8 cellular contexts compared by ENCODE assay signal in the genomic region with DNA sequence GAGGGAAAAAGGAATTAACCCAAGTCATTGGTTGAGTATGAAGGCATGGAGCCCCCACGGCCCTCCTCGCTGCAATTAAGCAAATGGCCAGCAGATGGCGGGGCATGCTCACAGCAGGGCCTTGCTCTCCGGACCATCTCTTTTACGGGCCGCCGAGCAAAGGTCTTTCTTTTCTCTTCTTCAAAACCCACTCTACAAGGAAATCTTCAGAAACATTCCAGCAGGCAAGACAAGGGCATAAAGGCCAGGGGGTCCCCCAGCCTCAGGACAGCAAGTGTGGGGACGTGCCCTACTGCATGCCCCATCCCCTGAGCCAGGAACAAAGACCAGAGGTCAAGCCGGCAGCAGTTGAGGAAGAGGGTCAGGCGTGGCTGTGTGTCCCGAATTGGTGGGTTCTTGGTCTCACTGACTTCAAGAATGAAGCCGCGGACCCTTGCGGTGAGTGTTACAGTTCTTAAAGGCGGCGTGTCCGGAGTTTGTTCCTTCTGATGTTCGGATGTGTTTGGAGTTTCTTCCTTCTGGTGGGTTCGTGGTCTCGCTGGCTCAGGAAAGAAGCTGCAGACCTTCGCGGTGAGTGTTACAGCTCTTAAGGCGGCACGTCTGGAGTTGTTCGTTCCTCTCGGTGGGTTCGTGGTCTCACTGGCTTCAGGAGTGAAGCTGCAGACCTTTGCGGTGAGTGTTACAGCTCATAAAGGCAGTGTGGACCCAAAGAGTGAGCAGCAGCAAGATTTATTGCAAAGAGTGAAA. TPM values are rescaled to one million over a fixed set of nuclear protein-coding genes. Genes with fewer than 3 reads are reported as not detected.
DNase-seq lines count a peak whose midpoint lies in the region; ATAC-seq and TF ChIP-seq lines count a peak whose summit lies in the region.
"Not testable (repeated sequence)": the region's sequence is repeated elsewhere in the genome, so short reads cannot be mapped to it uniquely, and the experiment has no call there.

No MANE protein-coding gene starts in this region.

- TF ChIP-seq CTCF in AG04450 (IDR thresholded peaks at IDR 0.05; ENCODE audit: low read depth, low read length): peak; percentile 99
- TF ChIP-seq CTCF in choroid plexus epithelial cell (conservative IDR thresholded peaks at IDR 0.05; ENCODE audit: low read depth, low read length): peak; percentile 97

- ATAC-seq in GM18909 (IDR thresholded peaks at IDR 0.05; ENCODE audit: poor library complexity, unreplicated experiment): peak; percentile 73
- peak; percentile 58 for ATAC-seq in HG03469 (IDR thresholded peaks at IDR 0.05; ENCODE audit: unreplicated experiment)

- POLR2A ChIA-PET in AG04450 (lab: Yijun Ruan, JAX): not testable (repeated sequence)

- not testable (repeated sequence) for H3K9me3 ChIP-seq in AG04450 (ENCODE audit: control insufficient read depth, insufficient read depth, low read length)

- H3K4me3 ChIP-seq in AG04450 (ENCODE audit: low read depth, low read length) (peak overlapping the region; percentile 54), choroid plexus epithelial cell (ENCODE audit: low read depth, low read length) (peak overlapping the region; percentile 64)

- CTCF ChIA-PET in AG04450 (lab: Charles Lee): interaction anchor here (0.6 to 3.1 kb wide), 34 partner anchors 9 to 729 kb away, joined by 3 to 89 read pairs (median 5); a partner anchor contains a TSS

- H3K27me3 ChIP-seq in AG04450 (ENCODE audit: control insufficient read depth, insufficient read depth, low read length): not testable (repeated sequence)

- DNase-seq in AG04450 (ENCODE audit: low read depth, low spot score) (peak; percentile 47), NCI-H748 (lab: John Stamatoyannopoulos, UW; ENCODE audit: unreplicated experiment) (peak; percentile 54), choroid plexus epithelial cell (ENCODE audit: low read depth) (peak; percentile 85), left kidney (ENCODE audit: low read depth, low spot score) (peak; percentile 91)
- peak; percentile 88 for DNase-seq in activated CD4-positive, alpha-beta T cell treated with anti-CD3 and anti-CD28 coated beads, Interleukin-2, amount 50 U/mL, for 1 hour
- peak; percentile 72 to 81 for DNase-seq in stimulated activated CD4-positive, alpha-beta T cell treated with anti-CD3 and anti-CD28 coated beads, Interleukin-15, amount 100 ng/mL, for 48 hours (ENCODE audit: low read depth in 2 of 2)

- not testable (repeated sequence) for H3K27ac ChIP-seq in AG04450 (ENCODE audit: low read depth, low read length)

RNA-seq across cellular contexts. Expression of a gene that starts 59.6 kb away (rescaled TPM):
- 29.1 and 36.1 TPM in 2 replicates for polyA plus RNA-seq in AG04450 (2011; rRNA removed)
- polyA minus RNA-seq in AG04450 (2011; rRNA and poly(A)+ RNA removed): 29.1 and 36.9 TPM in 2 replicates
